ENCODE assay signal across 9 cellular contexts in the genomic region with DNA sequence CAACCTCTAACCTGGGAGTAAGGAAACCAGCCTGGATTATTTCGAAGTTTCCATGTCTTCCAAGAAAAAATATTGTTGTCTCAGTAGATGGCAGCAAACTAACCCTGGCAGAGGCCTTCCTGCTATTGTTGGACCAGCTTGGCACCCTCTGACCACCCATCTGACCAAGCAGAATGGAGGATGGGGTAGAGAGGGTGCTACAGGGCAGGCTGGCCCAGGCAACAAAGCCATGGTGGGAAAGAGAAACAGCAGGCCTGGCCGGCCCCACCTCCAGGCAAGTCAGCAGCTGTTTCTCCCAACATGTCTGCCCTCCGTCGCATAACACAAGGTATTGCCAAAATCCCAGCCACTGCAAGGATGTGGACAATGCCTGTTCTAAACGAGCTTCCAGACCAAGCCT.
DNase-seq lines count a peak whose midpoint lies in the region; ATAC-seq and TF ChIP-seq lines count a peak whose summit lies in the region.
"Had no signal": no experiment of that assay in that cellular context is flagged by ENCODE, and none has a peak within 500 bp of the region (broad histone marks: within the 10 kb centered on the region; RNA-seq: fewer than 3 reads in every experiment).

No MANE protein-coding gene starts in this region.

- H3K27me3 Mint-ChIP-seq in T-helper 2 cell treated with Interferon-gamma antibody and Interleukin-4, amounts not matched to agents 5 μg/mL and 100 μg/mL, for 36 hours (ENCODE audit: low read depth) = no peaks in the 10 kb centered on the region

- no peaks in the 10 kb centered on the region for H3K79me2 ChIP-seq in mesendoderm (ENCODE audit: control insufficient read depth, insufficient read depth, low read length)

- peaks cover 62% of the 10 kb centered on the region for H3K4me1 Mint-ChIP-seq in T-helper 2 cell treated with Interferon-gamma antibody and Interleukin-4, amounts not matched to agents 5 μg/mL and 100 μg/mL, for 36 hours (ENCODE audit: low read depth)

- H3K27me3 ChIP-seq in breast epithelium (no peaks in the 10 kb centered on the region), right lobe of liver (no peaks in the 10 kb centered on the region), thymus (ENCODE audit: control insufficient read depth, insufficient read depth) (no peaks in the 10 kb centered on the region), mesendoderm (ENCODE audit: insufficient read depth, low read length, poor library complexity) (no peaks in the 10 kb centered on the region)

- peak overlapping the region; percentile 94 for H3K27ac Mint-ChIP-seq in T-helper 2 cell treated with Interferon-gamma antibody and Interleukin-4, amounts not matched to agents 5 μg/mL and 100 μg/mL, for 36 hours

- no peak for DNase-seq in T-helper 2 cell treated with Interferon-gamma antibody and Interleukin-4, amounts not matched to agents 5 μg/mL and 100 μg/mL, for 36 hours (ENCODE audit: low spot score)
- no peak for DNase-seq in T-helper 2 cell
- DNase-seq in breast epithelium (ENCODE audit: low spot score in 2 of 2) = no peak
- no peak for DNase-seq in right lobe of liver
- DNase-seq in NOMO-1 treated with DMSO at 0.1 percent for 48 hours (lab: John Stamatoyannopoulos, UW; ENCODE audit: unreplicated experiment) = no peak
- no peak for DNase-seq in NOMO-1 treated with dmso at 0.1 percent for 144 hours (lab: John Stamatoyannopoulos, UW; ENCODE audit: unreplicated experiment)
- no peak for DNase-seq in mesendoderm

- H3K36me3 ChIP-seq in breast epithelium = no peaks in the 10 kb centered on the region
- no peaks in the 10 kb centered on the region for H3K36me3 ChIP-seq in right lobe of liver
- H3K36me3 ChIP-seq in thymus (ENCODE audit: control insufficient read depth, insufficient read depth) = peaks cover 8% of the 10 kb centered on the region
- H3K36me3 ChIP-seq in mesendoderm (ENCODE audit: control insufficient read depth, insufficient read depth, low read length) = no peaks in the 10 kb centered on the region

- H4K8ac ChIP-seq in mesendoderm (ENCODE audit: low read depth, low read length) = no peak overlapping the region

- peaks cover 3% of the 10 kb centered on the region for H3K79me1 ChIP-seq in mesendoderm (ENCODE audit: low read length)

- H2BK15ac ChIP-seq in mesendoderm (replicated peaks; ENCODE audit: low read depth) = no peak overlapping the region

- peak overlapping the region; percentile 41 to 74 for H3K27ac ChIP-seq in breast epithelium
- peak overlapping the region; percentile 20 to 53 (median 43) for H3K27ac ChIP-seq in right lobe of liver
- H3K27ac ChIP-seq in thymus (ENCODE audit: low read depth) = peak overlapping the region; percentile 95
- H3K27ac ChIP-seq in mesendoderm (ENCODE audit: low read depth, low read length) = no peak overlapping the region

- TF ChIP-seq CTCF in breast epithelium (IDR thresholded peaks at IDR 0.05) (no peak), right lobe of liver (IDR thresholded peaks at IDR 0.05) (no peak)

- no peak overlapping the region for H2BK120ac ChIP-seq in mesendoderm (ENCODE audit: low read depth, low read length)

- H3K4me3 ChIP-seq in breast epithelium (no peak overlapping the region), right lobe of liver (no peak overlapping the region), thymus (ENCODE audit: low read length) (no peak overlapping the region), mesendoderm (ENCODE audit: low read length) (no peak overlapping the region)

- peaks cover 6% of the 10 kb centered on the region in 2 donors for H3K4me1 ChIP-seq in breast epithelium
- H3K4me1 ChIP-seq in right lobe of liver = peaks cover 0 to 33% (median 2%) of the 10 kb centered on the region in 4 donors
- peaks cover 91% of the 10 kb centered on the region for H3K4me1 ChIP-seq in thymus (ENCODE audit: control insufficient read depth, insufficient read depth, low read length)
- H3K4me1 ChIP-seq in mesendoderm (ENCODE audit: control insufficient read depth, low read depth, low read length) = peaks cover 8% of the 10 kb centered on the region

- no peak overlapping the region for H3K4ac ChIP-seq in mesendoderm (ENCODE audit: low read depth, low read length)

- H3K18ac ChIP-seq in mesendoderm (ENCODE audit: low read length) = no peak overlapping the region

- H3K4me2 ChIP-seq in mesendoderm (ENCODE audit: low read length) = no peak overlapping the region

- H3K9me3 ChIP-seq in breast epithelium (no peaks in the 10 kb centered on the region), right lobe of liver (no peaks in the 10 kb centered on the region), thymus (ENCODE audit: control insufficient read depth) (no peaks in the 10 kb centered on the region)

- no peak overlapping the region for H2BK5ac ChIP-seq in mesendoderm (ENCODE audit: low read length)

- no peak overlapping the region for H3K56ac ChIP-seq in mesendoderm (ENCODE audit: low read length)

- WGBS in right lobe of liver (ENCODE audit: insufficient coverage, low coverage, low lambda C conversion rate, missing lambda C conversion rate) = 35% methylated on average over 2 of the region's 5 CpGs
- 49% methylated on average over 5 of the region's 5 CpGs for WGBS in thymus
- no CpG with 5 or more reads among the region's 5 CpGs for WGBS in mesendoderm (ENCODE audit: extremely low coverage, insufficient coverage, low lambda C conversion rate)

- H3K9ac ChIP-seq in mesendoderm (ENCODE audit: low read length) = no peak overlapping the region

- no peaks in the 10 kb centered on the region for H3K9me3 Mint-ChIP-seq in T-helper 2 cell treated with Interferon-gamma antibody and Interleukin-4, amounts not matched to agents 5 μg/mL and 100 μg/mL, for 36 hours

- TF ChIP-seq POLR2A in breast epithelium (IDR thresholded peaks at IDR 0.05) = no peak
- no peak for TF ChIP-seq POLR2A in right lobe of liver (IDR thresholded peaks at IDR 0.05)

- no peak overlapping the region for H3K23ac ChIP-seq in mesendoderm (ENCODE audit: low read length)

- no peak overlapping the region for H4K5ac ChIP-seq in mesendoderm (ENCODE audit: low read length)

- H3K4me3 Mint-ChIP-seq in T-helper 2 cell treated with Interferon-gamma antibody and Interleukin-4, amounts not matched to agents 5 μg/mL and 100 μg/mL, for 36 hours = peak overlapping the region; percentile 82

- intact Hi-C loops in breast epithelium (cut with DNase I; ENCODE audit: low total_unique reads) = no loop called here
- intact Hi-C loops in right lobe of liver (cut with DNase I) = no loop called here

- ATAC-seq in right lobe of liver = peak in 2 of 4 donors; percentile 6 to 8
- ATAC-seq: Panc1 had no signal

- peaks cover 15% of the 10 kb centered on the region for H3K36me3 Mint-ChIP-seq in T-helper 2 cell treated with Interferon-gamma antibody and Interleukin-4, amounts not matched to agents 5 μg/mL and 100 μg/mL, for 36 hours (ENCODE audit: low read depth)

- no peak overlapping the region for H2AK5ac ChIP-seq in mesendoderm (ENCODE audit: low read length)
